8 cellular contexts compared by ENCODE assay signal in the genomic region with DNA sequence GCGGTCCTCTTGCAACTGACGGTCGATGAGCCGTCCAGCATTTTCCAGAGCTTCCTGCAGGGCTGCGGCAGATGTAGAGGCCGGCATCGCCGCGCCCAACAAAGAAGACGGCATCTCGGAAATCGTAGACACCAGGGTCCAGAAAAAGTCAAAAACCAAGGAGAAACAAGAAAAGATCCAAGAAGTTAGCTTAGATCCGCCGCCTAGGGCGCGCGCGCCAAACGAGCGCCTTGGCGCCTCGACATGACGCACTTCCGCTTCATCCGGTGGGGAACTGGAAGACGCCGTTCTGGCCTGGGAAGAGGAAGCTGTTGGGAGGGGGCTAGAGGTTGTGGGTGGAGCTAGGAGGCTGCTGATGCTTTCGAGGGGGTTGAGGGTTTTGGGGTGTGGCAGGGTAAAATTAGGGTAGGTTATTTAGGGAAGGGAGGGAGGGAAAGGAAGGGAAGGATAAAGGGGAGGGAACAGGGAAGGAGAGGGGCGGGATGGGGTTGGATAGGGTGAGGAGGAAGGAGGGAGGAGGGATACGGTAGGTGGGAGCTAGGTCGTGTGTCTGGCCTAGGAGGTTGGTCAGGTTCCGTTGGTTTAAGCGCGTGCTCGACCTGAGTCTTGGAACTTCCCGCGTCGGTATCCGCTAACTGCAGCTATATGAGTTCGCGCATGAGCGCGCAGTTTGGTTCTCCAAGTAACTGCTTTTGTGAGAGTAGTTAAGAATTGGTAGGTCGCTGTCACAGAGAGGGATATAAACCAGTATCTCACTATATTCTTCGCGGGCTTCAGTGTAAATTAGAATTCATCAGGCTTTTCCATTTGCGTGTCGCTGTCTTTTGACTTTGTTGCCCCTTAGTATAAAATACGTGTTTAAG. TPM values are rescaled to one million over a fixed set of nuclear protein-coding genes. Genes with fewer than 3 reads are reported as not detected.
DNase-seq lines count a peak whose midpoint lies in the region; ATAC-seq and TF ChIP-seq lines count a peak whose summit lies in the region.

A gene (minus strand): TSS at position 243 of the 863 bp plus-strand sequence. CDS start 129 bp downstream, at position 114.

- CTCF ChIA-PET in activated CD8-positive, alpha-beta memory T cell treated with anti-CD3 and anti-CD28 coated beads for 36 hours (lab: Charles Lee) = interaction anchor here (1.1 to 1.2 kb wide), 2 partner anchors 11 to 17 kb away, joined by 3 read pairs; no protein-coding TSS in a partner anchor

- DNase-seq in COLO668 (lab: John Stamatoyannopoulos, UW; ENCODE audit: unreplicated experiment) (peak; percentile 95), GM20000 (ENCODE audit: low spot score) (peak; percentile 90), HT-29 (ENCODE audit: low spot score) (peak; percentile 95), NOMO-1 (lab: John Stamatoyannopoulos, UW; ENCODE audit: unreplicated experiment in 2 of 2) (peak; percentile 100), memory B cell (ENCODE audit: low spot score in 2 of 2) (peak; percentile 74 to 75)
- DNase-seq in effector memory CD8-positive, alpha-beta T cell = peak; percentile 81 to 83 (median 82)
- DNase-seq in stimulated activated CD8-positive, alpha-beta memory T cell treated with anti-CD3 and anti-CD28 coated beads, Interleukin-12 subunit alpha, Interleukin-12 subunit beta, amount 100 ng/mL, for 24 hours (ENCODE audit: extremely low read depth) = peak; percentile 79

- peaks cover 15% of the 10 kb centered on the region for H3K36me3 Mint-ChIP-seq in effector memory CD8-positive, alpha-beta T cell (ENCODE audit: insufficient read depth)
- no peaks in the 10 kb centered on the region for H3K36me3 Mint-ChIP-seq in memory B cell

- POLR2A ChIA-PET in activated CD8-positive, alpha-beta memory T cell treated with anti-CD3 and anti-CD28 coated beads for 36 hours (lab: Charles Lee) = interaction anchor here (0.6 to 1.5 kb wide), 8 partner anchors 8 to 496 kb away, joined by 3 to 12 read pairs (median 3); a partner anchor contains a TSS

- no peaks in the 10 kb centered on the region for H3K9me3 Mint-ChIP-seq in effector memory CD8-positive, alpha-beta T cell
- no peaks in the 10 kb centered on the region for H3K9me3 Mint-ChIP-seq in memory B cell

- H3K27me3 Mint-ChIP-seq in effector memory CD8-positive, alpha-beta T cell = no peaks in the 10 kb centered on the region
- H3K27me3 Mint-ChIP-seq in memory B cell = no peaks in the 10 kb centered on the region

- peaks cover 25 to 36% of the 10 kb centered on the region in 2 donors for H3K4me1 Mint-ChIP-seq in effector memory CD8-positive, alpha-beta T cell (ENCODE audit: low read depth in 2 of 2)
- H3K4me1 Mint-ChIP-seq in memory B cell = peaks cover 23% of the 10 kb centered on the region

- H3K27ac Mint-ChIP-seq in effector memory CD8-positive, alpha-beta T cell = peak within 1 kb of the TSS; percentile 95 to 96
- peak within 1 kb of the TSS; percentile 99 for H3K27ac Mint-ChIP-seq in memory B cell

- no peak for TF ChIP-seq CTCF in GM20000 (IDR thresholded peaks at IDR 0.05; ENCODE audit: extremely low read depth, missing control alignments)

- peak within 1 kb of the TSS; percentile 93 to 97 for H3K4me3 Mint-ChIP-seq in effector memory CD8-positive, alpha-beta T cell
- peak within 1 kb of the TSS; percentile 92 for H3K4me3 Mint-ChIP-seq in memory B cell

- ATAC-seq in effector memory CD8-positive, alpha-beta T cell (replicated peaks) = peak; percentile 92
- ATAC-seq in memory B cell (ENCODE audit: low read depth) = peak; percentile 88

RNA-seq across cellular contexts. Expression of the gene that starts here (rescaled TPM):
- total RNA-seq in HT-29 (2014; rRNA removed; shearing (Covaris generic)) = 40.5 and 43.8 TPM in 2 replicates
- total RNA-seq in activated CD8-positive, alpha-beta memory T cell treated with anti-CD3 and anti-CD28 coated beads for 36 hours = 100 to 1,000 TPM in 1 of 2 experiments, 10 to 100 TPM in 1; 99.3 to 102 TPM

Comparison
In these comparisons a context has a peak if more than half of its experiments do, and no peak if none do; other contexts are left out.
1. Peak in every context shown above with its lines: DNase-seq and ATAC-seq.